ENCODE assay signal across 26 cellular contexts in genomic region chr2:104812281-104812680, GRCh38. TPM values are rescaled to one million over a fixed set of nuclear protein-coding genes. Genes with fewer than 3 reads are reported as not detected.
DNase-seq lines count a peak whose midpoint lies in the region; ATAC-seq, FAIRE-seq and TF ChIP-seq lines count a peak whose summit lies in the region.
"Had no signal": no experiment of that assay in that cellular context is flagged by ENCODE, and none has a peak within 500 bp of the region (broad histone marks: within the 10 kb centered on the region; RNA-seq: fewer than 3 reads in every experiment).

No MANE protein-coding gene starts in this region.

- peaks cover 7% of the 10 kb centered on the region for H3K36me3 Mint-ChIP-seq in nephron progenitor cell (ENCODE audit: low read depth)
- H3K36me3 Mint-ChIP-seq: CD4-positive, alpha-beta memory T cell had no signal

- H3K4me1 Mint-ChIP-seq in nephron progenitor cell = peaks cover 32% of the 10 kb centered on the region
- H3K4me1 Mint-ChIP-seq: CD4-positive, alpha-beta memory T cell had no signal

- H3K9me3 ChIP-seq in pancreas = no peaks in the 10 kb centered on the region
- H3K9me3 ChIP-seq: SJCRH30 had no signal

- no peak for FAIRE-seq in pancreas (lab: Jason Lieb, UNC)
- FAIRE-seq: A204.1, GM12878, HTR-8/SVneo, K562 had no signal

- peaks cover 26% of the 10 kb centered on the region for H3K9me3 Mint-ChIP-seq in nephron progenitor cell

- DNase-seq in A172 (ENCODE audit: low spot score) (peak; percentile 4), Kasumi-1 (lab: John Stamatoyannopoulos, UW) (peak; percentile 8 to 37), brain microvascular endothelial cell (peak; percentile 22), nephron progenitor cell (no peak), pancreas (no peak), hypothalamus (lab: John Stamatoyannopoulos, UW) (no peak), LoVo (ENCODE audit: low spot score) (no peak)
- DNase-seq: CD4-positive, alpha-beta memory T cell; COR-L47; EL; GDM1; NCI-H1048; NCI-H1694; NCI-H2029 treated with DMSO at 0.1 percent for 48 hours; NCI-H446 treated with DMSO at 0.1 percent for 48 hours; NCI-H82; PC-9; SJCRH30 had no signal

- H3K27ac Mint-ChIP-seq in nephron progenitor cell = peak overlapping the region; percentile 57
- H3K27ac Mint-ChIP-seq: CD4-positive, alpha-beta memory T cell had no signal

- no peaks in the 10 kb centered on the region for H3K4me1 ChIP-seq in pancreas
- H3K4me1 ChIP-seq: SJCRH30 had no signal

- H3K27ac ChIP-seq in brain microvascular endothelial cell (no peak overlapping the region), pancreas (no peak overlapping the region)
- H3K27ac ChIP-seq: BLaER1 treated with 17β-estradiol and CSF1 and Interleukin-3, amounts not matched to agents 10 nM and 100 nM; PC-9; SJCRH30 had no signal

- TF ChIP-seq CTCF in brain microvascular endothelial cell (IDR thresholded peaks at IDR 0.05; ENCODE audit: low read depth, low read length, missing control alignments) = no peak
- no peak for TF ChIP-seq CTCF in nephron progenitor cell (IDR thresholded peaks at IDR 0.05)
- no peak for TF ChIP-seq CTCF in pancreas (IDR thresholded peaks at IDR 0.05)

- peaks cover 8% of the 10 kb centered on the region for H3K27me3 Mint-ChIP-seq in nephron progenitor cell (ENCODE audit: low read depth, poor library complexity)

- in situ Hi-C loops in brain microvascular endothelial cell (cut with HindIII; ENCODE audit: low pct_ligation_motif_present, low sequenced_read_pairs) = no loop called here

- peak overlapping the region; percentile 39 for H3K4me3 Mint-ChIP-seq in nephron progenitor cell
- H3K4me3 Mint-ChIP-seq: CD4-positive, alpha-beta memory T cell had no signal

- ATAC-seq in pancreas = no peak
- ATAC-seq in GM18909 (IDR thresholded peaks at IDR 0.05; ENCODE audit: poor library complexity, unreplicated experiment) = no peak
- ATAC-seq: GM12878, K562, Right ventricle myocardium inferior had no signal

- H3K4me3 ChIP-seq in brain microvascular endothelial cell (ENCODE audit: low read depth, low read length) (no peak overlapping the region), pancreas (no peak overlapping the region)
- H3K4me3 ChIP-seq: BLaER1 treated with 17β-estradiol and CSF1 and Interleukin-3, amounts not matched to agents 10 nM and 100 nM; GM12878; K562; PC-9; SJCRH30 had no signal

- intact Hi-C loops in pancreas (cut with DNase I) = no loop called here

- H3K27me3 ChIP-seq in brain microvascular endothelial cell (replicated peaks) = no peaks in the 10 kb centered on the region
- no peaks in the 10 kb centered on the region for H3K27me3 ChIP-seq in pancreas
- H3K27me3 ChIP-seq: BLaER1 treated with 17β-estradiol and CSF1 and Interleukin-3, amounts not matched to agents 10 nM and 100 nM; SJCRH30 had no signal

- H3K36me3 ChIP-seq in brain microvascular endothelial cell (replicated peaks) (no peaks in the 10 kb centered on the region), pancreas (no peaks in the 10 kb centered on the region)
- H3K36me3 ChIP-seq: SJCRH30 had no signal

- 78 to 84% methylated on average over 1 of the region's 1 CpG for WGBS in pancreas, 2 donors

RNA-seq across cellular contexts. Expression of gene POU3F3, which starts 41.6 kb away (rescaled TPM):
- total RNA-seq in A172 (2014; rRNA removed; shearing (Covaris generic)) = not detected in 2 replicates
- not detected for total RNA-seq in pancreas
- not detected for polyA plus RNA-seq in pancreas
- total RNA-seq: CD4-positive, alpha-beta memory T cell; GM12878; K562; PC-9; Right ventricle myocardium inferior; RPMI7951 had no signal
- polyA plus RNA-seq: CD4-positive, alpha-beta memory T cell; GM12878; K562 had no signal

Comparison
In these comparisons a context has a peak if more than half of its experiments do, and no peak if none do; other contexts are left out.
1. DNase-seq: peak in A172 (single experiment), Kasumi-1 (2 of 2) and brain microvascular endothelial cell (single experiment); none in nephron progenitor cell (single experiment), pancreas (0 of 6), hypothalamus (0 of 51) and LoVo (single experiment).